ENCODE assay signal across 1 cellular context in the genomic region with DNA sequence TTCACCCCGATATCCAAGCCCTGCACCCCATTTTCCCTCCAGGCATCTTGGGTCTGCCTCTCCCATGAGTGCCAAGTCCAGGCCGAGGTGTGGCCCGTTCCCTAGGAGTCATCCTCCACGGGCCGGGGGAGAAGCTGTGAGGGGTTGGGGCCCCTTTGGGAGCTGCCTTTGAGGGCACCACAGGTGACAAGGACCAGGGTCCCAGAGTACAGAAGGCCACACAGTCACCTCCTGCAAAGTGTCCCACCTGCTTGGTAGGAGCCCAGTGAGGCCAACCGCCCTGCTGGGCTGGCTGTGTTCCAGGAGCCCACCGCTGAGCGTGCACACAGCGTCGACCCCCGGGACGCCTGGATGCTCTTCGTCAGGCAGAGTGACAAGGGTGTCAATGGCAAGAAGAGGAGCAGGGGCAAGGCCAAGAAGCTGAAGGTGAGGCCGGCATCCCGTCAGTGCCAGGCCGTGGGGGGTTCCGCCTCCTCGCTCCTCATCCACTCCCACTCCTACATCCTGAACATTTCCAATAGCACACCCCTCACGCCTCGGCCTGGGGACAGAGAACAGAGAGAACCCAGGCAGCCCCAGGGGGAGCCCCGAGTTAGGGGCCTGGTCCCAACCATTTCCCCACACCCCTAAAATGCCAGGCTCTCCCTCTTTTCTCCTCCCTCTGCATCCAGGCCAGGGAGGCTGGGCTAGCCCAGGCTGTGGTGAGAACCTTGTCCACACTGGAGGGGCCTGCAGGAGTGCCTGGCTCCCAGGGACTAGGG.
TF ChIP-seq lines count a peak whose summit lies in the region.

No MANE protein-coding gene starts in this region.

TF ChIP-seq in IMR-90, 13 proteins besides CTCF, POLR2A, EP300 and RAD21:
- TF ChIP-seq RCOR1 (IDR thresholded peaks at IDR 0.05; ENCODE audit: insufficient replicate concordance, low read length) (no peak), MAFK (IDR thresholded peaks at IDR 0.05; ENCODE audit: low read depth, low read length) (no peak), CEBPB (IDR thresholded peaks at IDR 0.05; ENCODE audit: low read depth, low read length) (no peak), SMC3 (IDR thresholded peaks at IDR 0.05; ENCODE audit: low read depth, low read length) (no peak), MAZ (IDR thresholded peaks at IDR 0.05; ENCODE audit: borderline replicate concordance, low read depth, low read length) (no peak), RFX5 (IDR thresholded peaks at IDR 0.05; ENCODE audit: low read depth, low read length) (no peak), MXI1 (IDR thresholded peaks at IDR 0.05; ENCODE audit: borderline replicate concordance, low read depth, low read length) (no peak)
